ENCODE assay signal across 19 cellular contexts in the genomic region with DNA sequence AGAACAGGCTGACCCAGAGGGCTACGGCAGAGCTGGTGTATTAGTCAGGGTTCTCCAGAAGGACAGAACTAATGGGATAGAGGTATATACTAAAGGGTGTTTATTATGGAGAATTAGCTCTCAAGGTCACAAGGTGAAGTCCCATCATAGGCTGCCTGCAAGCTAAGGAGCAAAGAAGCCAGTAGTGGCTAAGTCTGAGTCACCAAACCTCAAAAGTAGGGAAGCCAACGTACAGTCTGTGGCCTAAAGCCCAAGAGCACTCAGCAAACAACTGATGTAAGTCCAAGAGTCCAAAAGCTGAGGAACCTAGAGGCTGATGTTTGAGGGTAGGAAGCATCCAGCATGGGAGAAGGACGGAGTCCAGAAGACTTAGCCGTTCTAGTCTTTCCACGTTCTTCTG.
DNase-seq lines count a peak whose midpoint lies in the region; ATAC-seq, FAIRE-seq and TF ChIP-seq lines count a peak whose summit lies in the region.
"Had no signal": no experiment of that assay in that cellular context is flagged by ENCODE, and none has a peak within 500 bp of the region (broad histone marks: within the 10 kb centered on the region; RNA-seq: fewer than 3 reads in every experiment).

No MANE protein-coding gene starts in this region.

- no peak overlapping the region for H3K27ac ChIP-seq in HL-60 (replicated peaks)
- no peak overlapping the region for H3K27ac ChIP-seq in A673 (ENCODE audit: low read depth, low read length, poor library complexity, severe bottlenecking)
- H3K27ac ChIP-seq: coronary artery had no signal

- no peak overlapping the region for H3K27ac Mint-ChIP-seq in stimulated activated effector memory CD8-positive, alpha-beta T cell treated with anti-CD3 and anti-CD28 coated beads, Interleukin-12 subunit alpha, Interleukin-12 subunit beta, amount 100 ng/mL, for 72 hours
- H3K27ac Mint-ChIP-seq: natural killer cell treated with Interleukin-12 subunit alpha and Interleukin-12 subunit beta and Interleukin-15 and Interleukin-18, amount 100 ng/mL, for 72 hours; type B pancreatic cell had no signal

- peak; percentile 76 for FAIRE-seq in RCC 7860 (lab: Jason Lieb, UNC)

- H3K9me3 ChIP-seq in A673 (ENCODE audit: low read depth, low read length, poor library complexity, severe bottlenecking): no peaks in the 10 kb centered on the region

- BruUV-seq in A673 (replicated peaks; lab: Mats Ljungman, UMichigan): no TSS peak

- H3K36me3 ChIP-seq in A673 (ENCODE audit: insufficient read depth, low read length, poor library complexity, severe bottlenecking): no peaks in the 10 kb centered on the region

- no peaks in the 10 kb centered on the region for H3K4me1 Mint-ChIP-seq in stimulated activated effector memory CD8-positive, alpha-beta T cell treated with anti-CD3 and anti-CD28 coated beads, Interleukin-12 subunit alpha, Interleukin-12 subunit beta, amount 100 ng/mL, for 72 hours

- CTCF ChIA-PET in A673 (lab: Charles Lee): no interaction called here

- no peaks in the 10 kb centered on the region for H3K36me3 Mint-ChIP-seq in stimulated activated effector memory CD8-positive, alpha-beta T cell treated with anti-CD3 and anti-CD28 coated beads, Interleukin-12 subunit alpha, Interleukin-12 subunit beta, amount 100 ng/mL, for 72 hours
- H3K36me3 Mint-ChIP-seq: natural killer cell treated with Interleukin-12 subunit alpha and Interleukin-12 subunit beta and Interleukin-15 and Interleukin-18, amount 100 ng/mL, for 72 hours; type B pancreatic cell had no signal

- H3K4me3 ChIP-seq in HL-60 (replicated peaks; ENCODE audit: insufficient read depth, low read length): no peak overlapping the region
- H3K4me3 ChIP-seq in A673 (ENCODE audit: low read depth, low read length, poor library complexity, severe bottlenecking): no peak overlapping the region
- H3K4me3 ChIP-seq: coronary artery, lung had no signal

- H3K27me3 ChIP-seq in HL-60 (ENCODE audit: insufficient read depth, poor library complexity, severe bottlenecking): no peaks in the 10 kb centered on the region
- H3K27me3 ChIP-seq in A673 (replicated peaks; ENCODE audit: insufficient read depth, low read depth, low read length, poor library complexity): no peaks in the 10 kb centered on the region

- H3K4me3 Mint-ChIP-seq in stimulated activated effector memory CD8-positive, alpha-beta T cell treated with anti-CD3 and anti-CD28 coated beads, Interleukin-12 subunit alpha, Interleukin-12 subunit beta, amount 100 ng/mL, for 72 hours: no peak overlapping the region
- H3K4me3 Mint-ChIP-seq: activated T-cell treated with anti-CD3 and anti-CD28 coated beads, Interleukin-2, amount 50 U/mL, for 4 hours; natural killer cell treated with Interleukin-12 subunit alpha and Interleukin-12 subunit beta and Interleukin-15 and Interleukin-18, amount 100 ng/mL, for 72 hours; type B pancreatic cell had no signal

- DNase-seq in HL-60 (ENCODE audit: low read depth in 1 of 2, low spot score in 1 of 2) (peak; percentile 17 to 33), RCC 7860 (ENCODE audit: low spot score) (peak; percentile 81), fibroblast of gingiva (ENCODE audit: low read depth) (peak; percentile 19), COLO668 (lab: John Stamatoyannopoulos, UW; ENCODE audit: unreplicated experiment) (no peak), A673 (ENCODE audit: low spot score) (no peak)
- DNase-seq in stimulated activated effector memory CD8-positive, alpha-beta T cell treated with anti-CD3 and anti-CD28 coated beads, Interleukin-12 subunit alpha, Interleukin-12 subunit beta, amount 100 ng/mL, for 72 hours (ENCODE audit: low spot score in 2 of 2): no peak
- DNase-seq in activated T-cell treated with anti-CD3 and anti-CD28 coated beads, Interleukin-2, amount 50 U/mL, for 48 hours: no peak
- DNase-seq: activated CD4-positive, alpha-beta T cell treated with anti-CD3 and anti-CD28 coated beads, Interleukin-2, amount 50 U/mL, for 1 hour; activated T-cell treated with anti-CD3 and anti-CD28 coated beads, Interleukin-2, amount 50 U/mL, for 4 hours; KG1; NCI-H187 treated with DMSO at 0.1 percent for 48 hours; right cardiac atrium; stimulated activated CD4-positive, alpha-beta T cell treated with anti-CD3 and anti-CD28 coated beads, Interleukin-4, amount 100 ng/mL, for 4 hours; T1000 had no signal

- no peaks in the 10 kb centered on the region for H3K9me3 Mint-ChIP-seq in stimulated activated effector memory CD8-positive, alpha-beta T cell treated with anti-CD3 and anti-CD28 coated beads, Interleukin-12 subunit alpha, Interleukin-12 subunit beta, amount 100 ng/mL, for 72 hours
- H3K9me3 Mint-ChIP-seq: activated T-cell treated with anti-CD3 and anti-CD28 coated beads, Interleukin-2, amount 50 U/mL, for 4 hours; natural killer cell treated with Interleukin-12 subunit alpha and Interleukin-12 subunit beta and Interleukin-15 and Interleukin-18, amount 100 ng/mL, for 72 hours had no signal

- peaks cover 9% of the 10 kb centered on the region for H3K4me1 ChIP-seq in A673 (ENCODE audit: insufficient read depth, low read length, poor library complexity, severe bottlenecking)

- intact Hi-C loops in A673 (cut with micrococcal nuclease; ENCODE audit: unreplicated experiment): loop anchor here (1.0 kb wide), 1 partner anchor 371 kb away; no protein-coding TSS in a partner anchor

- ATAC-seq in stimulated activated effector memory CD8-positive, alpha-beta T cell treated with anti-CD3 and anti-CD28 coated beads, Interleukin-12 subunit alpha, Interleukin-12 subunit beta, amount 100 ng/mL, for 72 hours: peak; percentile 44
- ATAC-seq: activated T-cell treated with anti-CD3 and anti-CD28 coated beads, Interleukin-2, amount 50 U/mL, for 4 hours; natural killer cell treated with Interleukin-12 subunit alpha and Interleukin-12 subunit beta and Interleukin-15 and Interleukin-18, amount 100 ng/mL, for 72 hours; right cardiac atrium; Right ventricle myocardium inferior had no signal

- no peak for TF ChIP-seq CTCF in HL-60 (IDR thresholded peaks at IDR 0.05; ENCODE audit: insufficient read depth, low read length)
- no peak for TF ChIP-seq CTCF in A673 (conservative IDR thresholded peaks at IDR 0.05; ENCODE audit: low read depth, low read length)

- POLR2A ChIA-PET in A673 (lab: Charles Lee; ENCODE audit: low non-redundant PET): no interaction called here

Comparison
In these comparisons a context has a peak if more than half of its experiments do, and no peak if none do; other contexts are left out.
1. DNase-seq: peak in HL-60 (2 of 2), RCC 7860 (single experiment) and fibroblast of gingiva (single experiment); none in stimulated activated effector memory CD8-positive, alpha-beta T cell treated with anti-CD3 and anti-CD28 coated beads, Interleukin-12 subunit alpha, Interleukin-12 subunit beta, amount 100 ng/mL, for 72 hours (0 of 2), COLO668 (single experiment), A673 (single experiment) and activated T-cell treated with anti-CD3 and anti-CD28 coated beads, Interleukin-2, amount 50 U/mL, for 48 hours (0 of 2).